1 cellular context compared by ENCODE assay signal in the genomic region with DNA sequence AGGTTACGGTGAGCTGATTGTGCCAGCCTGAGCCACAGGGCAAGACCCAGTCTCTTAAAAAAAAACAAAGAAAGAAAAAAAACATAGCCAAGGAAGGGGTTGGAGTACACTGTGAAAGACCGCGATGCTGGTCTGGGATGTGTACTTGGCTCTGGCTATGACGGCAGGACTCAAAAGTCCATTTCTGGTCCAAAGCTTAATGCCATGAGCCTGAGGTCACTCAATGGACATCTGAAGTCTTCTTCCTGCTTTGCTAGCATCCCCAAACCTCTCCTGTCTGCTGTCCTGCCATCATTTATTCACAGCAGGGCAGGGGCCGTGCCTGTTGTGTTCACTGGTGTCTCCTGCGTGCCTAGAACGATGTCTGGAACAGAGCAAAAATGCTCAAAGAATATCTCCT.
TF ChIP-seq lines count a peak whose summit lies in the region.

No MANE protein-coding gene starts in this region.

TF ChIP-seq in neural cell, 6 proteins besides CTCF, POLR2A, EP300 and RAD21 (continued from another document):
- TF ChIP-seq, protein P1, sequence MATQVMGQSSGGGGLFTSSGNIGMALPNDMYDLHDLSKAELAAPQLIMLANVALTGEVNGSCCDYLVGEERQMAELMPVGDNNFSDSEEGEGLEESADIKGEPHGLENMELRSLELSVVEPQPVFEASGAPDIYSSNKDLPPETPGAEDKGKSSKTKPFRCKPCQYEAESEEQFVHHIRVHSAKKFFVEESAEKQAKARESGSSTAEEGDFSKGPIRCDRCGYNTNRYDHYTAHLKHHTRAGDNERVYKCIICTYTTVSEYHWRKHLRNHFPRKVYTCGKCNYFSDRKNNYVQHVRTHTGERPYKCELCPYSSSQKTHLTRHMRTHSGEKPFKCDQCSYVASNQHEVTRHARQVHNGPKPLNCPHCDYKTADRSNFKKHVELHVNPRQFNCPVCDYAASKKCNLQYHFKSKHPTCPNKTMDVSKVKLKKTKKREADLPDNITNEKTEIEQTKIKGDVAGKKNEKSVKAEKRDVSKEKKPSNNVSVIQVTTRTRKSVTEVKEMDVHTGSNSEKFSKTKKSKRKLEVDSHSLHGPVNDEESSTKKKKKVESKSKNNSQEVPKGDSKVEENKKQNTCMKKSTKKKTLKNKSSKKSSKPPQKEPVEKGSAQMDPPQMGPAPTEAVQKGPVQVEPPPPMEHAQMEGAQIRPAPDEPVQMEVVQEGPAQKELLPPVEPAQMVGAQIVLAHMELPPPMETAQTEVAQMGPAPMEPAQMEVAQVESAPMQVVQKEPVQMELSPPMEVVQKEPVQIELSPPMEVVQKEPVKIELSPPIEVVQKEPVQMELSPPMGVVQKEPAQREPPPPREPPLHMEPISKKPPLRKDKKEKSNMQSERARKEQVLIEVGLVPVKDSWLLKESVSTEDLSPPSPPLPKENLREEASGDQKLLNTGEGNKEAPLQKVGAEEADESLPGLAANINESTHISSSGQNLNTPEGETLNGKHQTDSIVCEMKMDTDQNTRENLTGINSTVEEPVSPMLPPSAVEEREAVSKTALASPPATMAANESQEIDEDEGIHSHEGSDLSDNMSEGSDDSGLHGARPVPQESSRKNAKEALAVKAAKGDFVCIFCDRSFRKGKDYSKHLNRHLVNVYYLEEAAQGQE (IDR thresholded peaks at IDR 0.05; ENCODE audit: borderline replicate concordance) = no peak
